8 cellular contexts compared by ENCODE assay signal in the genomic region with DNA sequence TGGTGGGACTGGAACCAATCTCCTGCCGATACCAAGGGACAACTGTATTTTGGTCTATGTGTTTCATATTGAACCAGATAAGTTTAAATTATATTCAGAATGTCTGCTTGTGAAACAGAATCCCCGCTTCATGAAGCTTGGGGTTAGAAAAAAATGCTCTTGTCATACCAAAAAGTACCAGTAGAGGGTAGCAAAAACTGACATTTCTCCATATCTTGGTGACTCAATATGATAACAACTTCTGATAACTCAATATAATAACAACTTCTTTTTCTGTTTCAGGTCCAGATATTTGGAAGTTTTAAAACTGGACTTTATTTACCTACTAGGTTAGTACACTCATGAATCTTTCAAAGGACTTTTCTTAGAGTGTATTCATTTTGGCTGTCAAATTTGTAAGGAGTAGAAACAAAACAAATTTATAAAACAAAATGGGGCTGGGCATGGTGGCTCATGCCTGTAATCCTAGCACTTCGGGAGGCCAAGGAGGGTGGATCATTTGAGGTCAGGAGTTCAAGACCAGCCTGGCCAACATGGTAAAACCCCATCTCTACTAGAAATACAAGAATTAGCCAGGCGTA. TPM values are rescaled to one million over a fixed set of nuclear protein-coding genes. Genes with fewer than 3 reads are reported as not detected.
DNase-seq lines count a peak whose midpoint lies in the region; ATAC-seq and TF ChIP-seq lines count a peak whose summit lies in the region.

No MANE protein-coding gene starts in this region.

- H3K4me2 ChIP-seq in fibroblast of lung (ENCODE audit: extremely low read depth, insufficient read depth, low read length) (no peak overlapping the region), trophoblast cell (ENCODE audit: low read length) (no peak overlapping the region)

- H4K8ac ChIP-seq in trophoblast cell (ENCODE audit: low read depth, low read length): no peak overlapping the region

- H3K18ac ChIP-seq in trophoblast cell (ENCODE audit: low read length): no peak overlapping the region

- DNase-seq in NCI-H2171 treated with DMSO at 0.1 percent for 48 hours (lab: John Stamatoyannopoulos, UW): peak; percentile 44
- no peak for DNase-seq in NCI-H2171 (lab: John Stamatoyannopoulos, UW)
- peak; percentile 82 for DNase-seq in HT-29 (ENCODE audit: low spot score)
- DNase-seq in T-cell: peak in 1 of 34 experiments; percentile 42
- peak in 1 of 2 donors; percentile 69 for DNase-seq in fibroblast of lung (ENCODE audit: low read depth in 2 of 2)
- peak; percentile 7 to 91 for DNase-seq in trophoblast cell
- no peak for DNase-seq in stimulated activated CD4-positive, alpha-beta T cell treated with anti-CD3 and anti-CD28 coated beads, Interleukin-15, amount 100 ng/mL, for 24 hours

- TF ChIP-seq CTCF in fibroblast of lung (conservative IDR thresholded peaks at IDR 0.05 in 1 of 2, IDR thresholded peaks at IDR 0.05 in 1 of 2; ENCODE audit: low read depth in 1 of 2, low read length in 2 of 2): peak; percentile 55 to 67

- CTCF ChIA-PET in T-cell (lab: Charles Lee): interaction anchor here (0.5 to 2.4 kb wide), 10 partner anchors 17 to 592 kb away, joined by 3 to 13 read pairs (median 4); a partner anchor contains a TSS

- H2AK5ac ChIP-seq in trophoblast cell (ENCODE audit: low read length): no peak overlapping the region

- peaks cover 8% of the 10 kb centered on the region for H3K79me2 ChIP-seq in fibroblast of lung (ENCODE audit: control insufficient read depth, insufficient read depth, low read length)
- H3K79me2 ChIP-seq in trophoblast cell (ENCODE audit: control insufficient read depth, insufficient read depth, low read length, poor library complexity): no peaks in the 10 kb centered on the region

- H2BK12ac ChIP-seq in trophoblast cell (ENCODE audit: low read length): no peak overlapping the region

- no peak overlapping the region for H3K4me3 ChIP-seq in fibroblast of lung (replicated peaks in 1 of 4; ENCODE audit: control extremely low read depth in 1 of 4, insufficient read depth in 1 of 4, low read depth in 3 of 4, low read length in 4 of 4)
- H3K4me3 ChIP-seq in trophoblast cell (ENCODE audit: low read depth, low read length): no peak overlapping the region

- H4K12ac ChIP-seq in trophoblast cell (ENCODE audit: low read depth, low read length): no peak overlapping the region

- WGBS in trophoblast cell (ENCODE audit: extremely low coverage, insufficient coverage, insufficient read length): no CpG with 5 or more reads among the region's 4 CpGs

- no peaks in the 10 kb centered on the region for H4K20me1 ChIP-seq in fibroblast of lung (ENCODE audit: control insufficient read depth, extremely low read depth, insufficient read depth, low read length)

- H3K36me3 ChIP-seq in fibroblast of lung (ENCODE audit: control insufficient read depth, insufficient read depth, low read length) (peaks cover 4% of the 10 kb centered on the region), trophoblast cell (ENCODE audit: control insufficient read depth in 1 of 2, insufficient read depth in 2 of 2, low read length in 2 of 2) (peaks cover 5 to 6% of the 10 kb centered on the region in 2 experiments)

- no peak overlapping the region for H3K4ac ChIP-seq in trophoblast cell (ENCODE audit: low read depth, low read length)

- H3K23ac ChIP-seq in trophoblast cell (ENCODE audit: low read length): no peak overlapping the region

- no peaks in the 10 kb centered on the region for H3K27me3 Mint-ChIP-seq in T-cell

- peaks cover 11 to 25% (median 24%) of the 10 kb centered on the region in 3 donors for H3K4me1 Mint-ChIP-seq in T-cell

- H3K9me3 Mint-ChIP-seq in T-cell: no peaks in the 10 kb centered on the region

- H3K27me3 ChIP-seq in fibroblast of lung (ENCODE audit: control insufficient read depth, insufficient read depth, low read length) (no peaks in the 10 kb centered on the region), trophoblast cell (ENCODE audit: insufficient read depth, low read length) (no peaks in the 10 kb centered on the region)

- H3K36me3 Mint-ChIP-seq in T-cell: peaks cover 28% of the 10 kb centered on the region

- H3K14ac ChIP-seq in trophoblast cell (ENCODE audit: low read length): no peak overlapping the region

- H3K4me3 Mint-ChIP-seq in T-cell: no peak overlapping the region

- no peak overlapping the region for H4K91ac ChIP-seq in trophoblast cell (ENCODE audit: low read depth, low read length)

- POLR2A ChIA-PET in T-cell (lab: Charles Lee): interaction anchor here (0.6 kb wide), 2 partner anchors 36 to 69 kb away, joined by 3 to 4 read pairs; no protein-coding TSS in a partner anchor

- H3K4me1 ChIP-seq in fibroblast of lung (ENCODE audit: control insufficient read depth, extremely low read depth, insufficient read depth, low read length) (peaks cover 9% of the 10 kb centered on the region), trophoblast cell (ENCODE audit: control insufficient read depth in 1 of 2, insufficient read depth in 2 of 2, low read length in 2 of 2) (no peaks in the 10 kb centered on the region)

- no peak overlapping the region for H2BK5ac ChIP-seq in trophoblast cell (ENCODE audit: low read depth, low read length, poor library complexity)

- ATAC-seq in T-cell (replicated peaks in 1 of 4) (peak in 3 of 4 experiments; percentile 46 to 70 (median 48)), GM18520 (IDR thresholded peaks at IDR 0.05; ENCODE audit: unreplicated experiment) (no peak)

- H2AFZ ChIP-seq in fibroblast of lung (ENCODE audit: low read length) (no peak overlapping the region), trophoblast cell (ENCODE audit: insufficient read depth, low read length, poor library complexity) (no peak overlapping the region)

- H3K79me1 ChIP-seq in trophoblast cell (ENCODE audit: low read length): no peaks in the 10 kb centered on the region

- no peak overlapping the region for H2BK120ac ChIP-seq in trophoblast cell (ENCODE audit: insufficient read depth, low read length, poor library complexity)

- H3K9me3 ChIP-seq in fibroblast of lung (ENCODE audit: control insufficient read depth, insufficient read depth, low read depth, low read length) (no peaks in the 10 kb centered on the region), trophoblast cell (ENCODE audit: insufficient read depth, low read depth, low read length) (no peaks in the 10 kb centered on the region)

- H3K27ac ChIP-seq in fibroblast of lung (ENCODE audit: insufficient read depth, low read length) (no peak overlapping the region), trophoblast cell (ENCODE audit: low read depth, low read length) (no peak overlapping the region)

- H3K27ac Mint-ChIP-seq in T-cell: peak overlapping the region; percentile 71 to 75

- H3K9ac ChIP-seq in fibroblast of lung (ENCODE audit: insufficient read depth, low read length): no peak overlapping the region
- no peak overlapping the region for H3K9ac ChIP-seq in trophoblast cell (ENCODE audit: low read length)

RNA-seq across cellular contexts. Expression of a gene that starts 52.3 kb away (rescaled TPM):
- 1.0 and 1.1 TPM in 2 replicates for total RNA-seq in HT-29 (2014; rRNA removed; shearing (Covaris generic))
- 100 to 1,000 TPM; 201 to 314 (median 278) TPM for total RNA-seq in T-cell
- total RNA-seq in fibroblast of lung: 34.0 and 34.7 TPM in 2 replicates
- polyA plus RNA-seq in fibroblast of lung: 9.4 and 9.9 TPM in 2 replicates
- polyA plus RNA-seq in fibroblast of lung (2012): 11.4 and 13.9 TPM in 2 replicates
- polyA minus RNA-seq in fibroblast of lung (ENCODE audit: low replicate concordance): 27.4 and 53.6 TPM in 2 replicates
- polyA plus RNA-seq in trophoblast cell (2013): 5.7 and 6.0 TPM in 2 replicates

Comparison
In these comparisons a context has a peak if more than half of its experiments do, and no peak if none do; other contexts are left out.
1. DNase-seq: peak in NCI-H2171 treated with DMSO at 0.1 percent for 48 hours (single experiment), HT-29 (single experiment) and trophoblast cell (2 of 2); none in NCI-H2171 (single experiment) and stimulated activated CD4-positive, alpha-beta T cell treated with anti-CD3 and anti-CD28 coated beads, Interleukin-15, amount 100 ng/mL, for 24 hours (single experiment).
2. RNA of a gene that starts 52.3 kb away (total RNA-seq): 201 to 314 TPM in T-cell and 34.0 to 34.7 TPM in fibroblast of lung; 1.0 to 1.1 TPM in HT-29; every median in the first group is over 10 times any median in the second.